Comparison of ENCODE assay signal across 10 cellular contexts in the genomic region with DNA sequence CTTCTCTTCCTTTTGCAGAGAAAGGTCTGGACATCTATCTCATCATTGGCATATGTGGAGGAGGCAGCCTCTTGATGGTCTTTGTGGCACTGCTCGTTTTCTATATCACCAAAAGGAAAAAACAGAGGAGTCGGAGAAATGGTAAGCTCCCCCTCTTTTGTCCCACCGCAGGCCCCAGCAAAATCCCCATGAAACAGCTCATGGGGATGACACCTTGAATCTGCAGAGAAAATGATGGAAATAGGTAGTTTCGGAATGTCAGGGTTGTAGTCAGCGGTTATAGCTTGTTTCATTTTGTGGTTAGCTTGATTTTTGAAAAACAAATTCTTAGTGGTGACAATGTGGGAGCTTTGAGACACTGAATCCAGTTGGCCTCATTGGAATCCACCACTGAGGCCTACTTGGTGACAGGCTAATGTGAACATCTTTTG. TPM values are rescaled to one million over a fixed set of nuclear protein-coding genes. Genes with fewer than 3 reads are reported as not detected.
A peak's percentile ranks its signal among the peaks of the same experiment; 100 is the strongest.
DNase-seq lines count a peak whose midpoint lies in the region; ATAC-seq and TF ChIP-seq lines count a peak whose summit lies in the region.
"Had no signal": no experiment of that assay in that cellular context is flagged by ENCODE, and none has a peak within 500 bp of the region (broad histone marks: within the 10 kb centered on the region; RNA-seq: fewer than 3 reads in every experiment).

No MANE protein-coding gene starts in this region.

- CTCF ChIA-PET in CD4-positive, alpha-beta T cell (lab: Charles Lee), result interaction anchor here (0.8 to 6.0 kb wide), 10 partner anchors 10 to 113 kb away, joined by 3 to 56 read pairs (median 5); a partner anchor contains a TSS
- CTCF ChIA-PET in Panc1 (lab: Charles Lee), result no interaction called here
- CTCF ChIA-PET in activated naive CD4-positive, alpha-beta T cell treated with anti-CD3 and anti-CD28 coated beads for 36 hours (lab: Charles Lee), result interaction anchor here (0.6 to 7.4 kb wide), 17 partner anchors 8 to 296 kb away, joined by 3 to 96 read pairs (median 8); a partner anchor contains a TSS

- peaks cover 99% of the 10 kb centered on the region for H3K36me3 Mint-ChIP-seq in CD4-positive, alpha-beta T cell (ENCODE audit: low read depth)
- H3K36me3 Mint-ChIP-seq in activated naive CD4-positive, alpha-beta T cell treated with anti-CD3 and anti-CD28 coated beads for 36 hours (ENCODE audit: low read depth), result peaks cover 98% of the 10 kb centered on the region
- peaks cover 68% of the 10 kb centered on the region for H3K36me3 Mint-ChIP-seq in natural killer cell treated with Interleukin-12 subunit alpha and Interleukin-12 subunit beta and Interleukin-15 and Interleukin-18, amount 100 ng/mL, for 72 hours

- H3K4me1 ChIP-seq in Panc1 (ENCODE audit: control insufficient read depth, insufficient read depth, low read length), result no peaks in the 10 kb centered on the region

- BruUV-seq in Panc1 (replicated peaks; lab: Mats Ljungman, UMichigan), result no TSS peak

- no peaks in the 10 kb centered on the region for H3K27me3 Mint-ChIP-seq in CD4-positive, alpha-beta T cell
- H3K27me3 Mint-ChIP-seq in activated naive CD4-positive, alpha-beta T cell treated with anti-CD3 and anti-CD28 coated beads for 36 hours (ENCODE audit: low read depth), result no peaks in the 10 kb centered on the region
- no peaks in the 10 kb centered on the region for H3K27me3 Mint-ChIP-seq in natural killer cell treated with Interleukin-12 subunit alpha and Interleukin-12 subunit beta and Interleukin-15 and Interleukin-18, amount 100 ng/mL, for 72 hours

- no peaks in the 10 kb centered on the region for H3K36me3 ChIP-seq in Panc1 (ENCODE audit: control insufficient read depth, insufficient read depth, low read length)
- H3K36me3 ChIP-seq: ovary had no signal

- peak overlapping the region; percentile 88 for H3K27ac ChIP-seq in CD4-positive, alpha-beta T cell (ENCODE audit: low read depth, low read length)
- no peak overlapping the region for H3K27ac ChIP-seq in Panc1 (ENCODE audit: low read length)
- H3K27ac ChIP-seq: ovary had no signal

- H3K4me3 Mint-ChIP-seq in CD4-positive, alpha-beta T cell, result peak overlapping the region; percentile 83
- peak overlapping the region; percentile 100 for H3K4me3 Mint-ChIP-seq in activated naive CD4-positive, alpha-beta T cell treated with anti-CD3 and anti-CD28 coated beads for 36 hours
- H3K4me3 Mint-ChIP-seq in natural killer cell treated with Interleukin-12 subunit alpha and Interleukin-12 subunit beta and Interleukin-15 and Interleukin-18, amount 100 ng/mL, for 72 hours, result peak overlapping the region; percentile 92

- intact Hi-C loops in CD4-positive, alpha-beta T cell (cut with DNase I, micrococcal nuclease), result loop anchor here (2.0 to 10.0 kb wide), 3 partner anchors 52 to 290 kb away; no protein-coding TSS in a partner anchor
- intact Hi-C loops in Panc1 (cut with micrococcal nuclease; ENCODE audit: unreplicated experiment), result no loop called here
- intact Hi-C loops in activated naive CD4-positive, alpha-beta T cell treated with anti-CD3 and anti-CD28 coated beads for 36 hours (cut with micrococcal nuclease), result loop anchor here (1.0 to 5.0 kb wide), 7 partner anchors 8 to 243 kb away; no protein-coding TSS in a partner anchor

- no peaks in the 10 kb centered on the region for H3K27me3 ChIP-seq in CD4-positive, alpha-beta T cell (ENCODE audit: control insufficient read depth, insufficient read depth, low read length)
- no peaks in the 10 kb centered on the region for H3K27me3 ChIP-seq in Panc1 (ENCODE audit: control insufficient read depth, insufficient read depth, low read length)
- H3K27me3 ChIP-seq: ovary had no signal

- TF ChIP-seq CTCF in CD4-positive, alpha-beta T cell (IDR thresholded peaks at IDR 0.05), result no peak
- TF ChIP-seq CTCF in Panc1 (IDR thresholded peaks at IDR 0.05), result peak; percentile 30

- no peaks in the 10 kb centered on the region for H3K9me3 Mint-ChIP-seq in CD4-positive, alpha-beta T cell
- no peaks in the 10 kb centered on the region for H3K9me3 Mint-ChIP-seq in activated naive CD4-positive, alpha-beta T cell treated with anti-CD3 and anti-CD28 coated beads for 36 hours
- no peaks in the 10 kb centered on the region for H3K9me3 Mint-ChIP-seq in natural killer cell treated with Interleukin-12 subunit alpha and Interleukin-12 subunit beta and Interleukin-15 and Interleukin-18, amount 100 ng/mL, for 72 hours

- peak; percentile 43 for ATAC-seq in CD4-positive, alpha-beta T cell (ENCODE audit: poor library complexity)
- ATAC-seq in Panc1, result no peak
- peak in 1 of 2 donors; percentile 31 for ATAC-seq in natural killer cell treated with Interleukin-12 subunit alpha and Interleukin-12 subunit beta and Interleukin-15 and Interleukin-18, amount 100 ng/mL, for 72 hours
- ATAC-seq in HG03159 (IDR thresholded peaks at IDR 0.05; ENCODE audit: unreplicated experiment), result no peak
- ATAC-seq in GM21367 (IDR thresholded peaks at IDR 0.05; ENCODE audit: unreplicated experiment), result no peak

- peak overlapping the region; percentile 99 for H3K27ac Mint-ChIP-seq in CD4-positive, alpha-beta T cell
- peak overlapping the region; percentile 100 for H3K27ac Mint-ChIP-seq in activated naive CD4-positive, alpha-beta T cell treated with anti-CD3 and anti-CD28 coated beads for 36 hours
- H3K27ac Mint-ChIP-seq in natural killer cell treated with Interleukin-12 subunit alpha and Interleukin-12 subunit beta and Interleukin-15 and Interleukin-18, amount 100 ng/mL, for 72 hours, result peak overlapping the region; percentile 98 to 99

- H3K4me1 Mint-ChIP-seq in CD4-positive, alpha-beta T cell (ENCODE audit: low read depth), result peaks cover 97% of the 10 kb centered on the region
- H3K4me1 Mint-ChIP-seq in activated naive CD4-positive, alpha-beta T cell treated with anti-CD3 and anti-CD28 coated beads for 36 hours (ENCODE audit: low read depth), result peaks cover 92% of the 10 kb centered on the region
- H3K4me1 Mint-ChIP-seq in natural killer cell treated with Interleukin-12 subunit alpha and Interleukin-12 subunit beta and Interleukin-15 and Interleukin-18, amount 100 ng/mL, for 72 hours (ENCODE audit: low read depth in 2 of 2), result peaks cover 74 to 82% of the 10 kb centered on the region in 2 donors

- peak in 2 of 10 experiments; percentile 31 to 38 for DNase-seq in CD4-positive, alpha-beta T cell
- no peak for DNase-seq in Panc1 (ENCODE audit: low read depth, low spot score)
- peak; percentile 88 for DNase-seq in activated naive CD4-positive, alpha-beta T cell treated with anti-CD3 and anti-CD28 coated beads for 36 hours
- no peak for DNase-seq in natural killer cell treated with Interleukin-12 subunit alpha and Interleukin-12 subunit beta and Interleukin-15 and Interleukin-18, amount 100 ng/mL, for 72 hours (ENCODE audit: low spot score)
- no peak for DNase-seq in NCI-H526 treated with DMSO at 0.1 percent for 48 hours (lab: John Stamatoyannopoulos, UW)
- DNase-seq in NCI-H82 treated with DMSO at 0.1 percent for 48 hours (lab: John Stamatoyannopoulos, UW; ENCODE audit: unreplicated experiment), result no peak
- DNase-seq: amygdala, ovary had no signal

- no peak overlapping the region for H3K4me3 ChIP-seq in Panc1 (ENCODE audit: low read depth in 2 of 2, low read length in 2 of 2)
- H3K4me3 ChIP-seq: ovary had no signal

- POLR2A ChIA-PET in CD4-positive, alpha-beta T cell (lab: Charles Lee), result interaction anchor here (0.6 to 15.0 kb wide), 16 partner anchors 9 to 328 kb away, joined by 3 to 412 read pairs (median 4); a partner anchor contains a TSS
- POLR2A ChIA-PET in Panc1 (lab: Charles Lee), result no interaction called here

- in situ Hi-C loops in Panc1 (cut with HindIII; ENCODE audit: low pct_unique_long_range_greater_than_20kb, low sequenced_read_pairs), result no loop called here

- H3K9me3 ChIP-seq in CD4-positive, alpha-beta T cell (ENCODE audit: control insufficient read depth, low read length), result no peaks in the 10 kb centered on the region
- H3K9me3 ChIP-seq in Panc1 (ENCODE audit: control insufficient read depth, insufficient read depth, low read depth, low read length), result no peaks in the 10 kb centered on the region
- H3K9me3 ChIP-seq: ovary had no signal

RNA-seq across cellular contexts. Expression of a gene that starts 10.3 kb away (rescaled TPM):
- total RNA-seq in CD4-positive, alpha-beta T cell, result 100 to 1,000 TPM; 150 to 151 TPM
- 0.10 TPM for total RNA-seq in Panc1 (2021; ENCODE audit: unreplicated experiment)
- polyA plus RNA-seq in Panc1 (2012; ENCODE audit: insufficient read length), result not detected
- total RNA-seq in activated naive CD4-positive, alpha-beta T cell treated with anti-CD3 and anti-CD28 coated beads for 36 hours, result 100 to 1,000 TPM; 251 to 264 TPM
- total RNA-seq in natural killer cell treated with Interleukin-12 subunit alpha and Interleukin-12 subunit beta and Interleukin-15 and Interleukin-18, amount 100 ng/mL, for 72 hours, result 100 to 1,000 TPM in 1 of 2 donors, 10 to 100 TPM in 1; 71.4 to 140 TPM

Comparison
In these comparisons a context has a peak if more than half of its experiments do, and no peak if none do; other contexts are left out.
1. RNA of a gene that starts 10.3 kb away (total RNA-seq): 251 to 264 TPM in activated naive CD4-positive, alpha-beta T cell treated with anti-CD3 and anti-CD28 coated beads for 36 hours, 150 to 151 TPM in CD4-positive, alpha-beta T cell and 71.4 to 140 TPM in natural killer cell treated with Interleukin-12 subunit alpha and Interleukin-12 subunit beta and Interleukin-15 and Interleukin-18, amount 100 ng/mL, for 72 hours; 0.10 TPM in Panc1 (single experiment); every median in the first group is over 10 times any median in the second.
2. Peak in every context shown above with its lines, with median percentiles within 50 percentile points of each other: H3K27ac Mint-ChIP-seq and H3K4me3 Mint-ChIP-seq.